Comparison of ENCODE assay signal across 21 cellular contexts in the genomic region with DNA sequence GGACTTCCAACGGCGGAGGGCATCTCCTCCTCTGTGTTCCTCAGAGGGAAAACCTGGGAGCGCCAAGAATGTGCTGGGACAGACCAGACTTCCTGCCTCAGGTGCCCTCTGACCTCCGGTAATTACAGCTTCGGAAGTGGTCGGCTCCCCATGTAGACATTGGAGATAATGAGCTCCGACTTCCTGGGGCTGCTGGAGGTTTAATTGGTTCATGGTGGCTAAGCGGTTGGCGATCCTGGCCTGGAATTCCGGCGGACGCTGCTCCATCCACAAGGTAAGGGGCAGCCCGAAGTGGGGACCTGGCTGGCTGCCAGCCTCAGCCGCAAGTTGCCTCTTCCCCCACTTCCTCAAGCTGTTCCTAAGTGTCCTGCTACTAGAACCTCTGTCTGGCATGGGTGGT.
"Had no signal": no experiment of that assay in that cellular context is flagged by ENCODE, and none has a peak within 500 bp of the region (broad histone marks: within the 10 kb centered on the region; RNA-seq: fewer than 3 reads in every experiment).

No MANE protein-coding gene starts in this region.

- H3K4me3 ChIP-seq: coronary artery, esophagus squamous epithelium, gastrocnemius medialis, ovary, prostate gland, thoracic aorta, vagina had no signal

- H3K9me3 ChIP-seq: esophagus squamous epithelium, gastrocnemius medialis, neutrophil, ovary, prostate gland, thoracic aorta, vagina had no signal

- H3K4me1 Mint-ChIP-seq: memory B cell, naive B cell had no signal

- H3K27me3 ChIP-seq: esophagus squamous epithelium, gastrocnemius medialis, neutrophil, ovary, vagina had no signal

- H3K27me3 Mint-ChIP-seq: activated CD4-positive, alpha-beta memory T cell treated with anti-CD3 and anti-CD28 coated beads for 36 hours had no signal

- H3K4me3 Mint-ChIP-seq: activated CD4-positive, alpha-beta memory T cell treated with anti-CD3 and anti-CD28 coated beads for 36 hours; endodermal cell; memory B cell; naive B cell; type B pancreatic cell had no signal

- H3K4me1 ChIP-seq: esophagus squamous epithelium, gastrocnemius medialis, prostate gland, vagina had no signal

- H3K27ac Mint-ChIP-seq: activated CD4-positive, alpha-beta memory T cell treated with anti-CD3 and anti-CD28 coated beads for 36 hours; endodermal cell; memory B cell; naive B cell; type B pancreatic cell had no signal

- H3K27ac ChIP-seq: coronary artery, esophagus squamous epithelium, gastrocnemius medialis, neutrophil, ovary, prostate gland, thoracic aorta, vagina had no signal

- H3K36me3 Mint-ChIP-seq: activated CD4-positive, alpha-beta memory T cell treated with anti-CD3 and anti-CD28 coated beads for 36 hours; type B pancreatic cell had no signal

- H3K9me3 Mint-ChIP-seq: activated CD4-positive, alpha-beta memory T cell treated with anti-CD3 and anti-CD28 coated beads for 36 hours had no signal

- ATAC-seq: gastrocnemius medialis, left cardiac atrium had no signal

- DNase-seq: activated CD4-positive, alpha-beta memory T cell treated with anti-CD3 and anti-CD28 coated beads for 36 hours; activated CD4-positive, alpha-beta T cell treated with anti-CD3 and anti-CD28 coated beads for 48 hours; activated naive CD4-positive, alpha-beta T cell treated with Interleukin-2 at 50 U/mL for 16 hours; activated T-cell treated with anti-CD3 and anti-CD28 coated beads, Interleukin-2, amount 50 U/mL, for 48 hours; amygdala; endodermal cell; esophagus squamous epithelium; gastrocnemius medialis; head of caudate nucleus; left cardiac atrium; naive B cell; ovary; stimulated activated CD4-positive, alpha-beta T cell treated with anti-CD3 and anti-CD28 coated beads, Interleukin-4, amount 100 ng/mL, for 24 hours; stimulated activated naive CD4-positive, alpha-beta T cell treated with Interleukin-2 at 50 U/mL for 16 hours had no signal

- H3K36me3 ChIP-seq: esophagus squamous epithelium, gastrocnemius medialis, neutrophil, ovary, prostate gland, thoracic aorta, vagina had no signal
